Comparison of ENCODE assay signal across 5 cellular contexts in the genomic region with DNA sequence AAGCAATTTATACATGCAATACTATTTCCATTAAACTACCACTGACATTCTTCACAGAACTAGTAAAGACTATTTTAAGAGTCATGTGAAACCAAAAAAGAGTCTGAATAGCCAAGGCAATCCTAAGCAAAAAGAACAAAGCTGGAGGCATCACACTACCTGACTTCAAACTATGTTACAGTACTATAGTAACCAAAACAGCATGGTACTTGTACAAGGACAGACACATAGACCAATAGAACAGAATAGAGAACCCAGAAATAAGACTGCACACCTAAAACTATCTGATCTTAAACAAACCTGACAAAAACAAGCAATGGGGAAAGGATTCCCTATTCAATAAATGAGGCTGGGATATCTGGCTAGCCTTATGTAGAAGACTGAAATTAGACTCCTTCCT. TPM values are rescaled to one million over a fixed set of nuclear protein-coding genes. Genes with fewer than 3 reads are reported as not detected.
"Had no signal": no experiment of that assay in that cellular context is flagged by ENCODE, and none has a peak within 500 bp of the region (broad histone marks: within the 10 kb centered on the region; RNA-seq: fewer than 3 reads in every experiment).

No MANE protein-coding gene starts in this region.

RNA-seq across cellular contexts. Expression of a gene that starts 32.0 kb away (rescaled TPM):
- total RNA-seq: HT-29, HT1080, IMR-90 had no signal
- polyA plus RNA-seq: HepG2, IgD-negative memory B cell had no signal
